Comparison of ENCODE assay signal across 21 cellular contexts in the genomic region with DNA sequence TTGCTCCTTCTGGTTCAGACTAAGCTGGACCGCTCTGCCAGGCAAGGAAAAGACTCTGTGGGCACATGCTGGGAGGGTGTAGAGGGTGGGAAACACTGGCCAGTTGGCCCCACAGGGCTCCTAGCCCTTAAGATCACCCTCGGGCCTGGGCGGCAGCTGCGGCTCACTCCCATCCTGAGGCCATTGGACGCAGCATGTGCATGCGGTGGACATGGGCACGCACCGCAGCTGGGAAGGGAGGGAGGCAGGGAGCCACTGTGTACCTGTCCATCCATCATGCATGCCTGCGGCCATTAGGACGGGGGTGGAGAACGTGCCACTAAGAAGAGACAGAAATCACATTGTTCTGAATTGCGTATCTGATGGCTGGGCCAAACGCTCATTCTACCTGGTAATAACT.
"Had no signal": no experiment of that assay in that cellular context is flagged by ENCODE, and none has a peak within 500 bp of the region (broad histone marks: within the 10 kb centered on the region; RNA-seq: fewer than 3 reads in every experiment).

No MANE protein-coding gene starts in this region.

- H3K4me3 ChIP-seq: colonic mucosa, gastroesophageal sphincter, heart left ventricle, hepatocyte, left lung, lower lobe of right lung had no signal

- H3K4me1 ChIP-seq: colonic mucosa, foreskin keratinocyte, gastroesophageal sphincter, heart left ventricle, left lung, lower lobe of right lung had no signal

- H3K27ac Mint-ChIP-seq: dendritic cell treated with granulocyte-macrophage colony-stimulating factor and Interleukin-4, amounts not matched to agents 40 ng/mL and 50 ng/mL, for 4 days; effector memory CD8-positive, alpha-beta T cell; endodermal cell; memory B cell had no signal

- H3K4me1 Mint-ChIP-seq: endodermal cell, memory B cell had no signal

- H3K27ac ChIP-seq: colonic mucosa, epithelial cell of prostate, foreskin keratinocyte, gastroesophageal sphincter, heart left ventricle, hepatocyte, left lung, lower lobe of right lung had no signal

- H3K36me3 ChIP-seq: colonic mucosa, gastroesophageal sphincter, heart left ventricle, left lung, lower lobe of right lung had no signal

- H3K27me3 ChIP-seq: colonic mucosa, foreskin keratinocyte, gastroesophageal sphincter, heart left ventricle, hepatocyte, left lung had no signal

- ATAC-seq: effector memory CD8-positive, alpha-beta T cell; esophagus mucosa; gastroesophageal sphincter; heart left ventricle; left cardiac atrium; left lung; left ventricle myocardium superior; lower lobe of right lung had no signal

- H3K4me2 ChIP-seq: hepatocyte had no signal

- H3K36me3 Mint-ChIP-seq: memory B cell had no signal

- H2AFZ ChIP-seq: hepatocyte had no signal

- H3K4me3 Mint-ChIP-seq: dendritic cell treated with granulocyte-macrophage colony-stimulating factor and Interleukin-4, amounts not matched to agents 40 ng/mL and 50 ng/mL, for 4 days; effector memory CD8-positive, alpha-beta T cell; endodermal cell; memory B cell had no signal

- H3K79me2 ChIP-seq: hepatocyte had no signal

- H3K9me3 ChIP-seq: colonic mucosa, gastroesophageal sphincter, lower lobe of right lung had no signal

- DNase-seq: colonic mucosa; cortex of kidney; effector CD8-positive, alpha-beta T cell; effector memory CD8-positive, alpha-beta T cell; endodermal cell; erythroblast; foreskin keratinocyte; heart left ventricle; hypothalamus; left cardiac atrium; left lung; left ventricle myocardium superior; lower lobe of right lung; mesendoderm; midbrain had no signal
